In the genomic region with DNA sequence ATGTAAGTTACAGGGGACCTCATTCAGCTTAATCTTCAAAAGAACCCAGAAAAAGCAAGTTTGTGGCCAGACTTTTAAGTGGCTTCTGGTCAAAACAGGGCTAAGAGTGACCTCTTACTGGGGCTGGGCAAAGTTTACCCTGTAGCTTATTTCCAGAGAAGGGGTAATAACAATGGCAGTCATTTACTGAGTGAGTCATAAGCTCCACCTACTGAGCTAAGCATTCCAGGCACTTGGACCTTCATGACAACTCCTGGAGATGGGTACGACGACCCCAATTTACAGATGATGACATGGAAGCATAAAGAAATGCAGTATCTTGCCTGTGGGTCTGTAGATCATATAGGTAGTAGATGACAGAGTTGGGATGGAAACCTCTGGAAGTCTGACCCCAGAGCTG, we compare ENCODE assay signal across 17 cellular contexts. TPM values are rescaled to one million over a fixed set of nuclear protein-coding genes. Genes with fewer than 3 reads are reported as not detected.
"Had no signal": no experiment of that assay in that cellular context is flagged by ENCODE, and none has a peak within 500 bp of the region (broad histone marks: within the 10 kb centered on the region; RNA-seq: fewer than 3 reads in every experiment).

No MANE protein-coding gene starts in this region.

- H3K4me3 ChIP-seq: left ventricle myocardium inferior, neural progenitor cell, pancreas, tibial nerve, vagina had no signal

- H3K4me2 ChIP-seq: neural progenitor cell had no signal

- H3K27me3 ChIP-seq: neural progenitor cell, pancreas, tibial nerve, vagina had no signal

- FAIRE-seq: pancreas had no signal

- H2AFZ ChIP-seq: neural progenitor cell had no signal

- H3K36me3 ChIP-seq: left ventricle myocardium inferior, neural progenitor cell, pancreas, tibial nerve, vagina had no signal

- H3K9me3 ChIP-seq: left ventricle myocardium inferior, pancreas, tibial nerve, vagina had no signal

- H3K9ac ChIP-seq: neural progenitor cell had no signal

- DNase-seq: activated CD4-positive, alpha-beta memory T cell treated with anti-CD3 and anti-CD28 coated beads for 36 hours; activated effector memory CD4-positive, alpha-beta T cell treated with anti-CD3 and anti-CD28 coated beads, Interleukin-2, amount 50 U/mL, for 16 hours; activated T-cell treated with anti-CD3 and anti-CD28 coated beads, Interleukin-2, amount 50 U/mL, for 4 hours; amniotic stem cell; islet precursor cell; left ventricle myocardium inferior; mesenchymal stem cell; pancreas; retina; T-helper 9 cell had no signal

- H3K4me1 ChIP-seq: left ventricle myocardium inferior, pancreas, tibial nerve, vagina had no signal

- H3K27ac ChIP-seq: left ventricle myocardium inferior, neural progenitor cell, pancreas, tibial nerve, vagina had no signal

RNA-seq across cellular contexts. Expression of gene GPR151, which starts 4.7 kb away (rescaled TPM):
- total RNA-seq: activated CD4-positive, alpha-beta memory T cell treated with anti-CD3 and anti-CD28 coated beads for 36 hours; activated naive CD4-positive, alpha-beta T cell treated with anti-CD3 and anti-CD28 coated beads, Interleukin-2, amount 50 U/mL, for 72 hours; activated T-cell treated with anti-CD3 and anti-CD28 coated beads, Interleukin-2, amount 50 U/mL, for 4 hours; esophagus mucosa; fibroblast of villous mesenchyme; left ventricle myocardium inferior; myocyte; pancreas; tibial nerve; vagina had no signal
- polyA plus RNA-seq: pancreas had no signal
